23 cellular contexts compared by ENCODE assay signal in the genomic region with DNA sequence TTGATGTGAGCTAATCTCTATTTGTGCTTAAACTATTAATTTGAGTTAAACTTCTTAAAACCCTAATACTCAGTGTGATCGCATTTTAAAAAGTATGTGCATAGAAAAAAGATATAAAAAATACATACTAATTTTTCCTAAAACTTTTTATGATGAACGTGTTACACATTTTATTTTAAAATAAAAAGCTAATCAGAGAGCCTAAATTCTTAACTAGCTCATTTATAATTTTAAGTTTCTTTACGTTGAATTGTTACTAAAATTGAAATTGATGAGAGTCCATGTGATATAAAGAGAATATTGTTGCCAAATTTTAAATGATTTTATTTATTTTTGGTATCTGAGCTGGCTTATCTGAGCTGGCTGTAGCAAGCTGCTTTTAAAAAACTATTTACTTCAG.
"Had no signal": no experiment of that assay in that cellular context is flagged by ENCODE, and none has a peak within 500 bp of the region (broad histone marks: within the 10 kb centered on the region; RNA-seq: fewer than 3 reads in every experiment).

No MANE protein-coding gene starts in this region.

- ATAC-seq: foreskin keratinocyte; mucosa of descending colon; natural killer cell treated with Interleukin-12 subunit alpha and Interleukin-12 subunit beta and Interleukin-15 and Interleukin-18, amount 100 ng/mL, for 72 hours; pancreas; sciatic nerve; stimulated activated effector memory CD8-positive, alpha-beta T cell treated with anti-CD3 and anti-CD28 coated beads, Interleukin-12 subunit alpha, Interleukin-12 subunit beta, amount 100 ng/mL, for 72 hours had no signal

- H3K9me3 ChIP-seq: esophagus muscularis mucosa, mucosa of descending colon, neutrophil, pancreas, stomach, thyroid gland, vagina had no signal

- H3K27ac ChIP-seq: dorsolateral prefrontal cortex, esophagus muscularis mucosa, foreskin keratinocyte, neutrophil, pancreas, stomach, thyroid gland, vagina had no signal

- FAIRE-seq: colon, keratinocyte, pancreas had no signal

- H3K36me3 ChIP-seq: esophagus muscularis mucosa, neutrophil, pancreas, stomach, thyroid gland, vagina had no signal

- DNase-seq: dorsolateral prefrontal cortex; effector CD4-positive, alpha-beta T cell; foreskin keratinocyte; hypothalamus; immature natural killer cell; mesenchymal stem cell; mucosa of descending colon; naive B cell; pancreas; stimulated activated CD4-positive, alpha-beta T cell treated with anti-CD3 and anti-CD28 coated beads, Interleukin-2, amount 100 ng/mL, for 24 hours; stimulated activated CD4-positive, alpha-beta T cell treated with anti-CD3 and anti-CD28 coated beads, Interleukin-4, amount 100 ng/mL, for 24 hours; stimulated activated naive CD4-positive, alpha-beta T cell treated with Interleukin-2 at 50 U/mL for 16 hours; stomach; thyroid gland; trophoblast cell had no signal

- H3K4me3 ChIP-seq: dorsolateral prefrontal cortex, esophagus muscularis mucosa, mucosa of descending colon, pancreas, stomach, thyroid gland, vagina had no signal

- H3K27me3 ChIP-seq: dorsolateral prefrontal cortex, esophagus muscularis mucosa, foreskin keratinocyte, neutrophil, pancreas, stomach, thyroid gland, vagina had no signal
